In genomic region chr4:754221-755120, GRCh38 we compare ENCODE assay signal across 27 cellular contexts. TPM values are rescaled to one million over a fixed set of nuclear protein-coding genes. Genes with fewer than 3 reads are reported as not detected.
DNase-seq lines count a peak whose midpoint lies in the region; ATAC-seq lines count a peak whose summit lies in the region.
"Had no signal": no experiment of that assay in that cellular context is flagged by ENCODE, and none has a peak within 500 bp of the region (broad histone marks: within the 10 kb centered on the region; RNA-seq: fewer than 3 reads in every experiment).

No MANE protein-coding gene starts in this region.

- no peak overlapping the region for H2BK5ac ChIP-seq in mesenchymal stem cell (ENCODE audit: low read depth, low read length, poor library complexity, severe bottlenecking)

- H2BK120ac ChIP-seq in mesenchymal stem cell (ENCODE audit: low read depth, low read length) = no peak overlapping the region

- H3K14ac ChIP-seq in mesenchymal stem cell (ENCODE audit: low read length in 2 of 2) = no peak overlapping the region

- peak overlapping the region; percentile 48 for H3K27ac Mint-ChIP-seq in T-helper 2 cell treated with Interferon-gamma antibody and Interleukin-4, amounts not matched to agents 5 μg/mL and 100 μg/mL, for 36 hours
- peak overlapping the region in 1 of 2 donors; percentile 81 for H3K27ac Mint-ChIP-seq in stimulated activated naive CD8-positive, alpha-beta T cell treated with anti-CD3 and anti-CD28 coated beads, Interleukin-15, amount 100 ng/mL, for 72 hours
- H3K27ac Mint-ChIP-seq: activated naive CD4-positive, alpha-beta T cell treated with anti-CD3 and anti-CD28 coated beads for 36 hours; GM23338; IgD-negative memory B cell; nephron; type B pancreatic cell had no signal

- no peak overlapping the region for H2AFZ ChIP-seq in mesenchymal stem cell (ENCODE audit: low read depth, low read length)
- H2AFZ ChIP-seq: GM23338 had no signal

- peaks cover 40% of the 10 kb centered on the region for H3K79me1 ChIP-seq in mesenchymal stem cell (replicated peaks; ENCODE audit: low read length, poor library complexity, severe bottlenecking)

- no peak overlapping the region for H4K91ac ChIP-seq in mesenchymal stem cell (ENCODE audit: low read length)

- no peak overlapping the region for H4K8ac ChIP-seq in mesenchymal stem cell (ENCODE audit: low read length)

- ATAC-seq in stimulated activated naive CD8-positive, alpha-beta T cell treated with anti-CD3 and anti-CD28 coated beads, Interleukin-15, amount 100 ng/mL, for 72 hours = peak; percentile 42
- ATAC-seq in stimulated activated naive CD8-positive, alpha-beta T cell treated with anti-CD3 and anti-CD28 coated beads, Interleukin-15, Interleukin-2, amounts not matched to agents 100 U/mL and 50 U/mL, for 24 hours = no peak
- no peak for ATAC-seq in HG02870 (IDR thresholded peaks at IDR 0.05; ENCODE audit: unreplicated experiment)
- ATAC-seq: GM23338 had no signal

- no peaks in the 10 kb centered on the region for H3K9me3 ChIP-seq in mesenchymal stem cell (ENCODE audit: control insufficient read depth, low read length)

- H3K4me1 Mint-ChIP-seq in T-helper 2 cell treated with Interferon-gamma antibody and Interleukin-4, amounts not matched to agents 5 μg/mL and 100 μg/mL, for 36 hours (ENCODE audit: low read depth) = no peaks in the 10 kb centered on the region
- peaks cover 4% of the 10 kb centered on the region for H3K4me1 Mint-ChIP-seq in stimulated activated naive CD8-positive, alpha-beta T cell treated with anti-CD3 and anti-CD28 coated beads, Interleukin-15, amount 100 ng/mL, for 72 hours
- H3K4me1 Mint-ChIP-seq: GM23338 had no signal

- WGBS in mesenchymal stem cell = 97% methylated on average over 32 of the region's 32 CpGs

- no peaks in the 10 kb centered on the region for H3K9me3 Mint-ChIP-seq in T-helper 2 cell treated with Interferon-gamma antibody and Interleukin-4, amounts not matched to agents 5 μg/mL and 100 μg/mL, for 36 hours
- H3K9me3 Mint-ChIP-seq in stimulated activated naive CD8-positive, alpha-beta T cell treated with anti-CD3 and anti-CD28 coated beads, Interleukin-15, amount 100 ng/mL, for 72 hours = no peaks in the 10 kb centered on the region
- H3K9me3 Mint-ChIP-seq: activated naive CD4-positive, alpha-beta T cell treated with anti-CD3 and anti-CD28 coated beads for 36 hours; IgD-negative memory B cell; nephron; type B pancreatic cell had no signal

- no peak overlapping the region for H3K4me2 ChIP-seq in mesenchymal stem cell (ENCODE audit: low read length, poor library complexity, severe bottlenecking)
- H3K4me2 ChIP-seq: GM23338 had no signal

- no peak for DNase-seq in T-helper 2 cell treated with Interferon-gamma antibody and Interleukin-4, amounts not matched to agents 5 μg/mL and 100 μg/mL, for 36 hours (ENCODE audit: low spot score)
- DNase-seq in T-helper 2 cell (no peak), mesenchymal stem cell (no peak), caudate nucleus (lab: John Stamatoyannopoulos, UW) (no peak), glomerular visceral epithelial cell (ENCODE audit: extremely low spot score) (no peak)
- no peak for DNase-seq in stimulated activated naive CD8-positive, alpha-beta T cell treated with anti-CD3 and anti-CD28 coated beads, Interleukin-15, amount 100 ng/mL, for 72 hours
- DNase-seq in stimulated activated naive CD8-positive, alpha-beta T cell treated with anti-CD3 and anti-CD28 coated beads, Interleukin-15, Interleukin-2, amounts not matched to agents 100 U/mL and 50 U/mL, for 24 hours = no peak
- DNase-seq: activated CD4-positive, alpha-beta T cell treated with anti-CD3 and anti-CD28 coated beads, Interleukin-2, amount 50 U/mL, for 48 hours; activated CD4-positive, CD25-positive, alpha-beta regulatory T cell; activated naive CD4-positive, alpha-beta T cell treated with anti-CD3 and anti-CD28 coated beads for 36 hours; activated T-cell treated with anti-CD3 and anti-CD28 coated beads for 4 hours; DMS79; midbrain; NCI-H1105 treated with DMSO at 0.1 percent for 48 hours; NCI-H2081; NCI-H446; NCI-H82; OCI-M1; SHP77 treated with DMSO at 0.1 percent for 48 hours; stimulated activated CD4-positive, alpha-beta T cell treated with anti-CD3 and anti-CD28 coated beads, Interleukin-15, amount 100 ng/mL, for 24 hours had no signal

- peak overlapping the region; percentile 44 for H2BK15ac ChIP-seq in mesenchymal stem cell (ENCODE audit: low read depth, poor library complexity, severe bottlenecking)

- no peaks in the 10 kb centered on the region for H3K27me3 Mint-ChIP-seq in T-helper 2 cell treated with Interferon-gamma antibody and Interleukin-4, amounts not matched to agents 5 μg/mL and 100 μg/mL, for 36 hours (ENCODE audit: low read depth)
- no peaks in the 10 kb centered on the region for H3K27me3 Mint-ChIP-seq in stimulated activated naive CD8-positive, alpha-beta T cell treated with anti-CD3 and anti-CD28 coated beads, Interleukin-15, amount 100 ng/mL, for 72 hours
- H3K27me3 Mint-ChIP-seq: IgD-negative memory B cell, type B pancreatic cell had no signal

- peaks cover 14% of the 10 kb centered on the region for H3K36me3 Mint-ChIP-seq in T-helper 2 cell treated with Interferon-gamma antibody and Interleukin-4, amounts not matched to agents 5 μg/mL and 100 μg/mL, for 36 hours (ENCODE audit: low read depth)

- no peaks in the 10 kb centered on the region for H3K27me3 ChIP-seq in mesenchymal stem cell (ENCODE audit: control insufficient read depth in 1 of 2, insufficient read depth in 1 of 2, low read length in 2 of 2)

- no peak overlapping the region for H3K23ac ChIP-seq in mesenchymal stem cell (ENCODE audit: low read length in 2 of 2)

- H3K27ac ChIP-seq in mesenchymal stem cell (ENCODE audit: low read length, poor library complexity, severe bottlenecking) (no peak overlapping the region), caudate nucleus (ENCODE audit: low read depth, low read length) (no peak overlapping the region)
- H3K27ac ChIP-seq: 22Rv1, epithelial cell of prostate had no signal

- no peak overlapping the region for H3K9ac ChIP-seq in mesenchymal stem cell (ENCODE audit: low read length)

- H3K4me3 Mint-ChIP-seq in T-helper 2 cell treated with Interferon-gamma antibody and Interleukin-4, amounts not matched to agents 5 μg/mL and 100 μg/mL, for 36 hours = no peak overlapping the region
- no peak overlapping the region for H3K4me3 Mint-ChIP-seq in stimulated activated naive CD8-positive, alpha-beta T cell treated with anti-CD3 and anti-CD28 coated beads, Interleukin-15, amount 100 ng/mL, for 72 hours
- H3K4me3 Mint-ChIP-seq: activated naive CD4-positive, alpha-beta T cell treated with anti-CD3 and anti-CD28 coated beads for 36 hours; GM23338; IgD-negative memory B cell; nephron; type B pancreatic cell had no signal

- no peak overlapping the region for H3K18ac ChIP-seq in mesenchymal stem cell (ENCODE audit: low read depth in 1 of 2, low read length in 2 of 2)

- H2BK12ac ChIP-seq in mesenchymal stem cell (ENCODE audit: low read length in 2 of 2) = no peak overlapping the region

- H3K4me3 ChIP-seq in mesenchymal stem cell (ENCODE audit: insufficient read depth in 1 of 2, low read depth in 1 of 2, low read length in 2 of 2) = no peak overlapping the region
- H3K4me3 ChIP-seq: GM23338 had no signal

- no peak overlapping the region for H3K4ac ChIP-seq in mesenchymal stem cell (ENCODE audit: low read depth in 1 of 2, low read length in 2 of 2)

- H2AK5ac ChIP-seq in mesenchymal stem cell (ENCODE audit: low read length, severe bottlenecking) = no peak overlapping the region

- H3K4me1 ChIP-seq in mesenchymal stem cell (ENCODE audit: control insufficient read depth, insufficient read depth, low read depth, low read length) = peaks cover 17% of the 10 kb centered on the region

- H3K36me3 ChIP-seq in mesenchymal stem cell (ENCODE audit: control insufficient read depth in 1 of 2, insufficient read depth in 2 of 2, low read depth in 1 of 2, low read length in 2 of 2) = peaks cover 54 to 62% of the 10 kb centered on the region in 2 experiments

RNA-seq across cellular contexts. Expression of gene PCGF3, which starts 48.8 kb away (rescaled TPM):
- polyA plus RNA-seq in mesenchymal stem cell (2013, experiment 1 of 2) = 33.6 TPM
- polyA plus RNA-seq in mesenchymal stem cell (2013, experiment 2 of 2) = 32.1 TPM
